ENCODE assay signal across 21 cellular contexts in the genomic region with DNA sequence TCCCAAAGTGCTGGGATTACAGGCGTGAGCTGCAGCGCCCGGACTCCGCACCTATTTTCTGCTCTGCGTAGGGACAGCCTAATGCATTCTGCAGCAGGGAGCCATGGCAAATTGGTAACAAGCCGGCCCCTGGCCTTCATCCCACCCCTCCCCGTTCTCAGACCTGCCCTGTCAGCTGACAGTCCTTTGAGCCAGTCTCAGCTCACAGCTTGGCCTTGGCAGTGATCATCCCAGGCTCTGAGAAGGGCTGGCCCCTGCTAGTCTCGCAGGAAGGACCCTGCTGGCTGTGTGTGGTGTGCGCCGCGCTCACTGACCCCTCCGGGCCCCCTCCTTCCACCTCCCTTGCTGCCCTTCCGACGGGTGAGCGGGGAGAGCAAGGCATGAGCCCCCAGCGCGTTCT. TPM values are rescaled to one million over a fixed set of nuclear protein-coding genes. Genes with fewer than 3 reads are reported as not detected.
DNase-seq lines count a peak whose midpoint lies in the region; ATAC-seq and TF ChIP-seq lines count a peak whose summit lies in the region.
"Had no signal": no experiment of that assay in that cellular context is flagged by ENCODE, and none has a peak within 500 bp of the region (broad histone marks: within the 10 kb centered on the region; RNA-seq: fewer than 3 reads in every experiment).

No MANE protein-coding gene starts in this region.

- 28 to 32% methylated on average over 17 of the region's 17 CpGs for WGBS in heart right ventricle, 2 donors

- no peaks in the 10 kb centered on the region for H3F3A ChIP-seq in OCI-LY1 (ENCODE audit: insufficient read depth, low read length)

- POLR2A ChIA-PET in A673 (lab: Charles Lee; ENCODE audit: low non-redundant PET): no interaction called here

- intact Hi-C loops in Right ventricle myocardium superior (cut with DNase I): no loop called here
- intact Hi-C loops in heart right ventricle (cut with DNase I): no loop called here
- intact Hi-C loops in A673 (cut with micrococcal nuclease; ENCODE audit: unreplicated experiment): no loop called here

- H3K9me3 ChIP-seq in heart right ventricle (peaks cover 0 to 10% (median 0%) of the 10 kb centered on the region in 11 donors), OCI-LY1 (ENCODE audit: low read length) (no peaks in the 10 kb centered on the region), A673 (ENCODE audit: low read depth, low read length, poor library complexity, severe bottlenecking) (no peaks in the 10 kb centered on the region)
- H3K9me3 ChIP-seq: BE2C had no signal

- BruUV-seq in A673 (replicated peaks; lab: Mats Ljungman, UMichigan): no TSS peak

- H3K4me1 ChIP-seq in heart right ventricle (no peaks in the 10 kb centered on the region), OCI-LY1 (ENCODE audit: insufficient read depth, low read length, severe bottlenecking) (peaks cover 29% of the 10 kb centered on the region), A673 (ENCODE audit: insufficient read depth, low read length, poor library complexity, severe bottlenecking) (peaks cover 4% of the 10 kb centered on the region)

- H3K4me3 ChIP-seq in heart right ventricle (no peak overlapping the region), OCI-LY1 (ENCODE audit: low read depth, low read length, poor library complexity, severe bottlenecking) (peak overlapping the region; percentile 14), A673 (ENCODE audit: low read depth, low read length, poor library complexity, severe bottlenecking) (no peak overlapping the region)

- CTCF ChIA-PET in A673 (lab: Charles Lee): no interaction called here

- H3K9me2 ChIP-seq in OCI-LY1 (ENCODE audit: low read depth, low read length): no peaks in the 10 kb centered on the region

- peak overlapping the region; percentile 48; the same call in 1 of the 2 replicates for H3K9ac ChIP-seq in OCI-LY1 (ENCODE audit: low read length)

- no peaks in the 10 kb centered on the region for H4K20me1 ChIP-seq in OCI-LY1 (ENCODE audit: insufficient read depth, low read length)

- no peaks in the 10 kb centered on the region for H3K36me3 ChIP-seq in heart right ventricle
- H3K36me3 ChIP-seq in OCI-LY1 (ENCODE audit: insufficient read depth, low read length): no peaks in the 10 kb centered on the region
- H3K36me3 ChIP-seq in A673 (ENCODE audit: insufficient read depth, low read length, poor library complexity, severe bottlenecking): no peaks in the 10 kb centered on the region
- H3K36me3 ChIP-seq: BE2C had no signal

- no peak overlapping the region for H3K27ac ChIP-seq in heart right ventricle
- H3K27ac ChIP-seq in OCI-LY1 (ENCODE audit: low read depth, low read length, poor library complexity, severe bottlenecking): peak overlapping the region; percentile 92
- no peak overlapping the region for H3K27ac ChIP-seq in A673 (ENCODE audit: low read depth, low read length, poor library complexity, severe bottlenecking)

- no peak overlapping the region for H2AFZ ChIP-seq in OCI-LY1 (ENCODE audit: low read length)

- TF ChIP-seq CTCF in heart right ventricle (IDR thresholded peaks at IDR 0.05): no peak
- no peak for TF ChIP-seq CTCF in OCI-LY1 (IDR thresholded peaks at IDR 0.05; ENCODE audit: low read length)
- TF ChIP-seq CTCF in A673 (conservative IDR thresholded peaks at IDR 0.05; ENCODE audit: low read depth, low read length): no peak

- H3K27me3 ChIP-seq in heart right ventricle (peaks cover 9 to 75% (median 73%) of the 10 kb centered on the region in 7 donors), OCI-LY1 (ENCODE audit: insufficient read depth, low read length) (no peaks in the 10 kb centered on the region), A673 (replicated peaks; ENCODE audit: insufficient read depth, low read depth, low read length, poor library complexity) (peaks cover 22% of the 10 kb centered on the region)
- H3K27me3 ChIP-seq: BE2C had no signal

- H3K79me2 ChIP-seq in OCI-LY1 (ENCODE audit: insufficient read depth, low read length): no peaks in the 10 kb centered on the region

- peak overlapping the region; percentile 43 for H3K4me2 ChIP-seq in OCI-LY1 (ENCODE audit: low read length)

- DNase-seq in Right ventricle myocardium superior: peak; percentile 16
- no peak for DNase-seq in heart right ventricle
- DNase-seq in left kidney (ENCODE audit: low read depth, low spot score): peak; percentile 30
- no peak for DNase-seq in GM19238 (ENCODE audit: insufficient read length, low spot score)
- no peak for DNase-seq in HuH-7 (ENCODE audit: low spot score)
- DNase-seq in A673 (ENCODE audit: low spot score): no peak
- no peak for DNase-seq in HUDEP-2 (lab: John Stamatoyannopoulos, UW; ENCODE audit: unreplicated experiment in 76 of 76)
- DNase-seq: BE2C; CD4-positive, alpha-beta memory T cell; DMS153; GF-D8; GOT3; HFFc6; NCI-H1417 treated with DMSO at 0.1 percent for 48 hours; NCI-H187 treated with DMSO at 0.1 percent for 48 hours; NCI-H69; NK-92 treated with Interleukin-12 subunit alpha and Interleukin-12 subunit beta, amount 100 ng/mL, for 24 hours; PC-3; SW 1271 had no signal

- ATAC-seq in Right ventricle myocardium superior (ENCODE audit: poor library complexity) (no peak), heart right ventricle (no peak)
- ATAC-seq: PC-3 had no signal

RNA-seq across cellular contexts. Expression of gene NPTX1, which starts 10.3 kb away (rescaled TPM):
- not detected for total RNA-seq in Right ventricle myocardium superior
- not detected for total RNA-seq in heart right ventricle
- polyA plus RNA-seq in heart right ventricle: under 1 TPM in 1 of 2 donors, not detected in 1; 0.03 TPM
- 0.15 and 0.43 TPM in 2 replicates for total RNA-seq in A673 (2021)
- total RNA-seq: CD4-positive, alpha-beta memory T cell; MCF 10A had no signal

RNA-seq across cellular contexts. Expression of gene RPTOR, which starts 57.9 kb away (rescaled TPM):
- total RNA-seq in Right ventricle myocardium superior (19.0 TPM), heart right ventricle (10 to 100 TPM; 21.6 to 30.3 (median 26.4) TPM), A673 (2021) (54.7 and 55.2 TPM in 2 replicates)
- 10 to 100 TPM in 1 of 2 donors, 1 to 10 TPM in 1; 7.9 to 13.5 TPM for polyA plus RNA-seq in heart right ventricle

Comparison
In these comparisons a context has a peak if more than half of its experiments do, and no peak if none do; other contexts are left out.
1. DNase-seq: peak in Right ventricle myocardium superior (single experiment) and left kidney (single experiment); none in heart right ventricle (0 of 2), GM19238 (single experiment), HuH-7 (single experiment), A673 (single experiment) and HUDEP-2 (0 of 76).